ENCODE assay signal across 10 cellular contexts in genomic region chr17:17204635-17205231, GRCh38. TPM values are rescaled to one million over a fixed set of nuclear protein-coding genes. Genes with fewer than 3 reads are reported as not detected.
DNase-seq lines count a peak whose midpoint lies in the region; ATAC-seq, FAIRE-seq and TF ChIP-seq lines count a peak whose summit lies in the region.
"Had no signal": no experiment of that assay in that cellular context is flagged by ENCODE, and none has a peak within 500 bp of the region (broad histone marks: within the 10 kb centered on the region; RNA-seq: fewer than 3 reads in every experiment).

No MANE protein-coding gene starts in this region.

- intact Hi-C loops in heart left ventricle (cut with DNase I) (loop anchor here in 2 of 10 donors (5.0 kb wide), 2 partner anchors 47 to 52 kb away; no protein-coding TSS in a partner anchor), Right ventricle myocardium superior (cut with DNase I) (no loop called here), HepG2 (cut with micrococcal nuclease; ENCODE audit: unreplicated experiment) (loop anchor here (10.0 kb wide), 1 partner anchor 110 kb away; no protein-coding TSS in a partner anchor)

- H3K27me3 ChIP-seq in heart left ventricle (no peaks in the 10 kb centered on the region), HepG2 (ENCODE audit: control insufficient read depth in 1 of 2, insufficient read depth in 2 of 2, low read length in 2 of 2) (no peaks in the 10 kb centered on the region; a peak in 1 of 5 replicates), upper lobe of left lung (no peaks in the 10 kb centered on the region)

- TF ChIP-seq EP300 in HepG2 (IDR thresholded peaks at IDR 0.05; ENCODE audit: low read depth in 2 of 2, low read length in 2 of 2), result no peak
- TF ChIP-seq EP300 in HepG2 (CRISPR knock-in tag; IDR thresholded peaks at IDR 0.05; ENCODE audit: borderline replicate concordance), result no peak
- TF ChIP-seq EP300 in upper lobe of left lung (IDR thresholded peaks at IDR 0.05), result no peak

- CTCF ChIA-PET in HepG2 (lab: Yijun Ruan, JAX; ENCODE audit: low intra/inter-chr PET ratio, low total read pairs), result no interaction called here

- H3K9me3 ChIP-seq in heart left ventricle, result no peaks in the 10 kb centered on the region
- no peaks in the 10 kb centered on the region for H3K9me3 ChIP-seq in HepG2 (ENCODE audit: low read length)
- H3K9me3 ChIP-seq in upper lobe of left lung, result no peaks in the 10 kb centered on the region

- H3K27ac ChIP-seq in heart left ventricle (peak overlapping the region in 10 of 12 donors; percentile 23 to 96 (median 80)), HepG2 (ENCODE audit: extremely low read length, insufficient read depth, low read length) (no peak overlapping the region), upper lobe of left lung (peak overlapping the region in 1 of 4 donors; percentile 81)

- peak overlapping the region; percentile 98 for H3K4me2 ChIP-seq in HepG2 (ENCODE audit: low read depth, low read length)

- in situ Hi-C loops in HepG2 (cut with HindIII; ENCODE audit: extremely low pct_ligation_motif_present, low pct_unique_long_range_greater_than_20kb), result no loop called here

- FAIRE-seq in HepG2 (lab: Jason Lieb, UNC), result no peak

- no peak for TF ChIP-seq RAD21 in HepG2 (CRISPR knock-in tag; IDR thresholded peaks at IDR 0.05)

- DNase-seq in heart left ventricle (peak in 1 of 5 donors; percentile 20), Right ventricle myocardium superior (no peak), HepG2 (ENCODE audit: low spot score) (no peak), upper lobe of left lung (no peak)
- DNase-seq in effector CD8-positive, alpha-beta T cell (lab: John Stamatoyannopoulos, UW), result no peak
- DNase-seq in activated CD4-positive, CD25-positive, alpha-beta regulatory T cell (lab: John Stamatoyannopoulos, UW), result no peak
- DNase-seq: GOT3, islet precursor cell had no signal

- no peak for TF ChIP-seq CTCF in heart left ventricle (IDR thresholded peaks at IDR 0.05)
- TF ChIP-seq CTCF in HepG2 (CRISPR knock-in tag; IDR thresholded peaks at IDR 0.05), result no peak
- no peak for TF ChIP-seq CTCF in upper lobe of left lung (IDR thresholded peaks at IDR 0.05)

- BruUV-seq in HepG2 (replicated peaks; lab: Mats Ljungman, UMichigan), result no TSS peak

- peaks cover 0 to 62% (median 40%) of the 10 kb centered on the region in 12 donors for H3K4me1 ChIP-seq in heart left ventricle
- H3K4me1 ChIP-seq in HepG2 (ENCODE audit: insufficient read depth, low read length), result peaks cover 38% of the 10 kb centered on the region
- peaks cover 30 to 38% (median 32%) of the 10 kb centered on the region in 4 donors for H3K4me1 ChIP-seq in upper lobe of left lung

- H3K4me3 Mint-ChIP-seq in activated T-helper 17 cell treated with anti-CD3 and anti-CD28 coated beads, Interleukin-2, amount 50 U/mL, for 72 hours, result peak overlapping the region; percentile 92

- peaks cover 59% of the 10 kb centered on the region for H3K36me3 Mint-ChIP-seq in activated T-helper 17 cell treated with anti-CD3 and anti-CD28 coated beads, Interleukin-2, amount 50 U/mL, for 72 hours (ENCODE audit: low read depth)

- H3K4me1 Mint-ChIP-seq in activated T-helper 17 cell treated with anti-CD3 and anti-CD28 coated beads, Interleukin-2, amount 50 U/mL, for 72 hours, result peaks cover 17% of the 10 kb centered on the region

- POLR2A ChIA-PET in HepG2 (lab: Yijun Ruan, JAX), result no interaction called here

- peak overlapping the region in 10 of 12 donors; percentile 23 to 68 (median 60) for H3K4me3 ChIP-seq in heart left ventricle
- H3K4me3 ChIP-seq in HepG2 (replicated peaks in 1 of 3; ENCODE audit: insufficient read depth in 1 of 3, low read depth in 2 of 3, low read length in 3 of 3), result peak overlapping the region; percentile 75 to 85 (median 80)
- peak overlapping the region in 3 of 4 donors; percentile 43 to 66 (median 64) for H3K4me3 ChIP-seq in upper lobe of left lung

- H3K36me3 ChIP-seq in heart left ventricle, result peaks cover 0 to 9% (median 0%) of the 10 kb centered on the region in 9 donors
- H3K36me3 ChIP-seq in HepG2 (replicated peaks in 1 of 2; ENCODE audit: control insufficient read depth in 1 of 2, insufficient read depth in 2 of 2, low read length in 2 of 2), result peaks cover 13 to 22% of the 10 kb centered on the region in 2 experiments; a peak in 4 of 5 replicates
- H3K36me3 ChIP-seq in upper lobe of left lung, result peaks cover 0 to 5% (median 2%) of the 10 kb centered on the region in 4 donors

- WGBS in heart left ventricle, 4 donors, result 75 to 84% (median 80%) methylated on average over 5 to 14 of the region's 14 CpGs
- WGBS in HepG2 (ENCODE audit: low lambda C conversion rate), result 33% methylated on average over 6 of the region's 14 CpGs
- 76 to 83% methylated on average over 13 to 14 of the region's 14 CpGs for WGBS in upper lobe of left lung, 2 donors

- H3K27me3 Mint-ChIP-seq in activated T-helper 17 cell treated with anti-CD3 and anti-CD28 coated beads, Interleukin-2, amount 50 U/mL, for 72 hours, result no peaks in the 10 kb centered on the region

- no peaks in the 10 kb centered on the region for H3K9me3 Mint-ChIP-seq in activated T-helper 17 cell treated with anti-CD3 and anti-CD28 coated beads, Interleukin-2, amount 50 U/mL, for 72 hours

- TF ChIP-seq POLR2A in heart left ventricle (IDR thresholded peaks at IDR 0.05) (no peak), HepG2 (IDR thresholded peaks at IDR 0.05; ENCODE audit: insufficient read depth in 1 of 2, low read depth in 2 of 2, low read length in 2 of 2) (no peak), upper lobe of left lung (IDR thresholded peaks at IDR 0.05) (no peak)

- peaks cover 23% of the 10 kb centered on the region for H3K79me2 ChIP-seq in HepG2 (ENCODE audit: insufficient read depth, low read length)

- H3K9ac ChIP-seq in HepG2 (ENCODE audit: insufficient read depth, low read depth, low read length), result peak overlapping the region; percentile 88

- no peaks in the 10 kb centered on the region for H4K20me1 ChIP-seq in HepG2 (ENCODE audit: insufficient read depth, low read length)

- peak overlapping the region; percentile 96 for H3K27ac Mint-ChIP-seq in activated T-helper 17 cell treated with anti-CD3 and anti-CD28 coated beads, Interleukin-2, amount 50 U/mL, for 72 hours

- no peak overlapping the region for H2AFZ ChIP-seq in HepG2 (ENCODE audit: low read length)

- no peak for ATAC-seq in heart left ventricle
- ATAC-seq in Right ventricle myocardium superior (ENCODE audit: poor library complexity), result no peak
- ATAC-seq in activated T-helper 17 cell treated with anti-CD3 and anti-CD28 coated beads, Interleukin-2, amount 50 U/mL, for 72 hours (replicated peaks), result no peak
- no peak for ATAC-seq in HepG2
- ATAC-seq in upper lobe of left lung (ENCODE audit: low FRiP score in 2 of 2), result no peak
- ATAC-seq in HG03460 (IDR thresholded peaks at IDR 0.05; ENCODE audit: unreplicated experiment), result no peak

RNA-seq across cellular contexts. Expression of gene PLD6, which starts 1.4 kb away (rescaled TPM):
- 10 to 100 TPM in 3 of 9 donors, 1 to 10 TPM in 6; 5.1 to 11.8 (median 7.1) TPM for total RNA-seq in heart left ventricle
- 1 to 10 TPM; 3.8 to 4.7 TPM for polyA plus RNA-seq in heart left ventricle
- 10.2 TPM for total RNA-seq in Right ventricle myocardium superior
- total RNA-seq in activated T-helper 17 cell treated with anti-CD3 and anti-CD28 coated beads, Interleukin-2, amount 50 U/mL, for 72 hours, result 10 to 100 TPM; 20.6 to 24.5 TPM
- total RNA-seq in HepG2 (2016; rRNA removed; fragmentation: Illumina TruSeq; extraction: Trizol), result 6.4 and 11.4 TPM in 2 replicates
- 3.0 and 3.5 TPM in 2 replicates for total RNA-seq in HepG2 (2016; cell fraction: cytosol; rRNA removed; fragmentation: Illumina TruSeq; extraction: Trizol; ENCODE audit: low read depth)
- total RNA-seq in HepG2 (2016; cell fraction: insoluble cytoplasmic fraction; rRNA removed; fragmentation: Illumina TruSeq; extraction: Trizol), result 5.8 and 11.8 TPM in 2 replicates
- total RNA-seq in HepG2 (2016; cell fraction: membrane; rRNA removed; fragmentation: Illumina TruSeq; extraction: Trizol), result 9.3 and 9.7 TPM in 2 replicates
- total RNA-seq in HepG2 (2016; cell fraction: nucleus; rRNA removed; fragmentation: Illumina TruSeq; extraction: Trizol), result 10.6 and 11.8 TPM in 2 replicates
- polyA plus RNA-seq in HepG2 (2011; rRNA removed), result 4.8 and 5.2 TPM in 2 replicates
- 4.0 and 4.1 TPM in 2 replicates for polyA plus RNA-seq in HepG2 (2011; cell fraction: cytosol; rRNA removed)
- 3.9 and 4.4 TPM in 2 replicates for polyA plus RNA-seq in HepG2 (2011; cell fraction: nucleus; rRNA removed)
- 4.5 and 5.6 TPM in 2 replicates for polyA plus RNA-seq in HepG2 (2012)
- 1.8 and 2.0 TPM in 2 replicates for polyA plus RNA-seq in HepG2 (2016; cell fraction: cytosol; fragmentation: Illumina TruSeq; extraction: Trizol; ENCODE audit: low read depth)
- polyA plus RNA-seq in HepG2 (2016; cell fraction: insoluble cytoplasmic fraction; fragmentation: Illumina TruSeq; extraction: Trizol; ENCODE audit: low read depth), result 5.1 and 5.4 TPM in 2 replicates
- polyA plus RNA-seq in HepG2 (2016; cell fraction: membrane; fragmentation: Illumina TruSeq; extraction: Trizol; ENCODE audit: low read depth), result 3.9 and 4.0 TPM in 2 replicates
- polyA plus RNA-seq in HepG2 (2016; cell fraction: nucleus; fragmentation: Illumina TruSeq; extraction: Trizol; ENCODE audit: insufficient read depth, low read depth), result 17.5 and 18.2 TPM in 2 replicates
- 7.8 TPM in 2 replicates for polyA minus RNA-seq in HepG2 (2011; rRNA and poly(A)+ RNA removed; ENCODE audit: low replicate concordance)
- 3.1 and 3.6 TPM in 2 replicates for polyA minus RNA-seq in HepG2 (2011; cell fraction: cytosol; rRNA and poly(A)+ RNA removed)
- polyA minus RNA-seq in HepG2 (2011; cell fraction: nucleus; rRNA and poly(A)+ RNA removed), result 4.5 and 6.3 TPM in 2 replicates
- total RNA-seq in upper lobe of left lung, result 1 to 10 TPM; 2.3 to 5.0 (median 3.4) TPM

RNA-seq across cellular contexts. Expression of gene FLCN, which starts 32.2 kb away (rescaled TPM):
- total RNA-seq in heart left ventricle (100 to 1,000 TPM in 1 of 9 donors, 10 to 100 TPM in 8; 26.5 to 120 (median 32.6) TPM), Right ventricle myocardium superior (52.3 TPM), HepG2 (2016; rRNA removed; fragmentation: Illumina TruSeq; extraction: Trizol) (21.8 and 24.9 TPM in 2 replicates), upper lobe of left lung (100 to 1,000 TPM in 4 of 6 donors, 10 to 100 TPM in 2; 62.3 to 420 (median 103) TPM)
- polyA plus RNA-seq in heart left ventricle (10 to 100 TPM; 21.1 to 44.3 TPM), HepG2 (2011; rRNA removed) (16.6 and 20.2 TPM in 2 replicates)
- total RNA-seq in activated T-helper 17 cell treated with anti-CD3 and anti-CD28 coated beads, Interleukin-2, amount 50 U/mL, for 72 hours, result 10 to 100 TPM; 30.9 to 50.6 TPM
- 6.3 and 6.9 TPM in 2 replicates for total RNA-seq in HepG2 (2016; cell fraction: cytosol; rRNA removed; fragmentation: Illumina TruSeq; extraction: Trizol; ENCODE audit: low read depth)
- total RNA-seq in HepG2 (2016; cell fraction: insoluble cytoplasmic fraction; rRNA removed; fragmentation: Illumina TruSeq; extraction: Trizol), result 21.4 and 25.3 TPM in 2 replicates
- 12.0 and 12.3 TPM in 2 replicates for total RNA-seq in HepG2 (2016; cell fraction: membrane; rRNA removed; fragmentation: Illumina TruSeq; extraction: Trizol)
- 19.9 and 26.2 TPM in 2 replicates for total RNA-seq in HepG2 (2016; cell fraction: nucleus; rRNA removed; fragmentation: Illumina TruSeq; extraction: Trizol)
- polyA plus RNA-seq in HepG2 (2011; cell fraction: cytosol; rRNA removed), result 9.1 and 11.6 TPM in 2 replicates
- polyA plus RNA-seq in HepG2 (2011; cell fraction: nucleus; rRNA removed), result 35.9 and 37.1 TPM in 2 replicates
- polyA plus RNA-seq in HepG2 (2012), result 13.4 and 13.9 TPM in 2 replicates
- polyA plus RNA-seq in HepG2 (2016; cell fraction: cytosol; fragmentation: Illumina TruSeq; extraction: Trizol; ENCODE audit: low read depth), result 1.3 and 1.9 TPM in 2 replicates
- 12.1 and 14.3 TPM in 2 replicates for polyA plus RNA-seq in HepG2 (2016; cell fraction: insoluble cytoplasmic fraction; fragmentation: Illumina TruSeq; extraction: Trizol; ENCODE audit: low read depth)
- 3.4 TPM in 2 replicates for polyA plus RNA-seq in HepG2 (2016; cell fraction: membrane; fragmentation: Illumina TruSeq; extraction: Trizol; ENCODE audit: low read depth)
- 41.6 and 44.8 TPM in 2 replicates for polyA plus RNA-seq in HepG2 (2016; cell fraction: nucleus; fragmentation: Illumina TruSeq; extraction: Trizol; ENCODE audit: insufficient read depth, low read depth)
- 28.0 and 42.8 TPM in 2 replicates for polyA minus RNA-seq in HepG2 (2011; rRNA and poly(A)+ RNA removed; ENCODE audit: low replicate concordance)
- 9.6 and 9.9 TPM in 2 replicates for polyA minus RNA-seq in HepG2 (2011; cell fraction: cytosol; rRNA and poly(A)+ RNA removed)
- 25.4 and 26.4 TPM in 2 replicates for polyA minus RNA-seq in HepG2 (2011; cell fraction: nucleus; rRNA and poly(A)+ RNA removed)
